38 cellular contexts compared by ENCODE assay signal in the genomic region with DNA sequence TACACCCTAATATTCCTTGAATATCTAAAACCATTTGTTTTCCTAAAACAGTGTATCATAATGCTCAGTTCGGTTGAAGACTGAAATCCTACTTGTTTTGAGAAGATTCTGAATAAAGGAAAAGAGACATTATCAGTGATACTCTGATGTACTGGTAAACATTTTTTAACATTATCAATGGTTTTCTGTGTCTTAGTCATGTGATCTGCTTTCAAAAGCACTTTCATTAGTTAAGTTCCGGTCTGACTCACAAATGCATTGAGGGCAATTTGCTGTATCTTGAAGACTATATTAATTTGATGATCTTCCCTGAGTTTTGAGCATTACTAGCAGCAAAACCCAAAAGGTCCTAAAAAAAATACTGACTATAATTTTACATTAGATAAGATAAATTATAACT.
"Had no signal": no experiment of that assay in that cellular context is flagged by ENCODE, and none has a peak within 500 bp of the region (broad histone marks: within the 10 kb centered on the region; RNA-seq: fewer than 3 reads in every experiment).

No MANE protein-coding gene starts in this region.

- FAIRE-seq: bronchial epithelial cell, TTC549 had no signal

- ATAC-seq: activated CD8-positive, alpha-beta T cell treated with anti-CD3 and anti-CD28 coated beads for 36 hours; activated naive CD8-positive, alpha-beta T cell treated with anti-CD3 and anti-CD28 coated beads, Interleukin-2, amount 50 U/mL, for 24 hours; activated T-cell treated with anti-CD3 and anti-CD28 coated beads, Interleukin-2, amount 50 U/mL, for 4 hours; activated T-cell treated with anti-CD3 and anti-CD28 coated beads, Interleukin-2, amount 50 U/mL, for 72 hours; activated T-helper 17 cell treated with anti-CD3 and anti-CD28 coated beads, Interleukin-2, amount 50 U/mL, for 72 hours had no signal

- H3K4me3 ChIP-seq: ascending aorta, cardiac muscle cell had no signal

- H3K4me1 ChIP-seq: ascending aorta had no signal

- H3K27ac ChIP-seq: ascending aorta, cardiac muscle cell, VCaP had no signal

- H3K27me3 ChIP-seq: ascending aorta, cardiac muscle cell had no signal

- H3K36me3 Mint-ChIP-seq: activated CD4-positive, alpha-beta memory T cell treated with anti-CD3 and anti-CD28 coated beads for 36 hours; activated naive CD8-positive, alpha-beta T cell; activated naive CD8-positive, alpha-beta T cell treated with anti-CD3 and anti-CD28 coated beads, Interleukin-2, amount 10 ng/mL, durations not matched to agents 7 days and 5 days had no signal

- DNase-seq: activated B cell treated with CpG ODN at 0.5 μM for 24 hours; activated CD4-positive, alpha-beta memory T cell treated with anti-CD3 and anti-CD28 coated beads for 36 hours; activated CD4-positive, alpha-beta T cell treated with anti-CD3 and anti-CD28 coated beads for 4 hours; activated CD4-positive, alpha-beta T cell treated with anti-CD3 and anti-CD28 coated beads, Interleukin-2, amount 10 ng/mL, durations not matched to agents 24 days and 14 days; activated CD4-positive, alpha-beta T cell treated with anti-CD3 and anti-CD28 coated beads, Interleukin-2, amount 50 U/mL, for 1 hour; activated CD4-positive, alpha-beta T cell treated with anti-CD3 and anti-CD28 coated beads, Interleukin-2, amount 50 U/mL, for 4 hours; activated CD4-positive, CD25-positive, alpha-beta regulatory T cell treated with anti-CD3 and anti-CD28 coated beads, Interleukin-2, amount 50 U/mL, for 72 hours; activated CD8-positive, alpha-beta memory T cell treated with anti-CD3 and anti-CD28 coated beads, Interleukin-2, amount 50 U/mL, for 4 hours; activated CD8-positive, alpha-beta T cell treated with anti-CD3 and anti-CD28 coated beads for 36 hours; activated effector memory CD4-positive, alpha-beta T cell treated with anti-CD3 and anti-CD28 coated beads, Interleukin-2, amount 50 U/mL, for 16 hours; activated gamma-delta T cell treated with Interleukin-2 at 50 U/mL for 16 hours; activated naive CD4-positive, alpha-beta T cell; activated naive CD4-positive, alpha-beta T cell treated with anti-CD3 and anti-CD28 coated beads for 36 hours; activated naive CD4-positive, alpha-beta T cell treated with anti-CD3 and anti-CD28 coated beads, Interleukin-2, amount 50 U/mL, for 16 hours; activated naive CD8-positive, alpha-beta T cell treated with anti-CD3 and anti-CD28 coated beads, Interleukin-2, amount 10 ng/mL, durations not matched to agents 7 days and 5 days; activated naive CD8-positive, alpha-beta T cell treated with anti-CD3 and anti-CD28 coated beads, Interleukin-2, amount 50 U/mL, for 24 hours; activated T-cell treated with anti-CD3 and anti-CD28 coated beads for 4 hours; activated T-cell treated with anti-CD3 and anti-CD28 coated beads, Interleukin-2, amount 50 U/mL, for 1 hour; activated T-cell treated with anti-CD3 and anti-CD28 coated beads, Interleukin-2, amount 50 U/mL, for 4 hours; activated T-cell treated with anti-CD3 and anti-CD28 coated beads, Interleukin-2, amount 50 U/mL, for 72 hours; amygdala; anterior cingulate cortex; caudate nucleus; cerebellar nuclear complex; T-helper 1 cell; T-helper 2 cell; T-helper 9 cell had no signal

- H3K27ac Mint-ChIP-seq: activated B cell treated with CpG ODN at 0.5 μM for 24 hours; activated CD4-positive, alpha-beta memory T cell treated with anti-CD3 and anti-CD28 coated beads for 36 hours; activated CD4-positive, alpha-beta T cell treated with anti-CD3 and anti-CD28 coated beads, Interleukin-2, amount 10 ng/mL, durations not matched to agents 24 days and 14 days; activated CD8-positive, alpha-beta T cell treated with anti-CD3 and anti-CD28 coated beads for 36 hours; activated naive CD4-positive, alpha-beta T cell treated with anti-CD3 and anti-CD28 coated beads for 36 hours; activated naive CD8-positive, alpha-beta T cell; activated naive CD8-positive, alpha-beta T cell treated with anti-CD3 and anti-CD28 coated beads, Interleukin-2, amount 10 ng/mL, durations not matched to agents 7 days and 5 days; activated naive CD8-positive, alpha-beta T cell treated with anti-CD3 and anti-CD28 coated beads, Interleukin-2, amount 50 U/mL, for 24 hours; activated T-cell treated with anti-CD3 and anti-CD28 coated beads, Interleukin-2, amount 50 U/mL, for 72 hours; activated T-helper 1 cell treated with anti-CD3 and anti-CD28 coated beads, Interleukin-12 subunit alpha, Interleukin-12 subunit beta, Interleukin-2, Interleukin-4 antibody, amounts not matched to agents 30 ng/mL and 10 ng/mL and 1 ng/mL, durations not matched to agents 14 hours and 24 hours and 36 hours; activated T-helper 17 cell treated with anti-CD3 and anti-CD28 coated beads, Interleukin-2, amount 50 U/mL, for 72 hours; brain; T-helper 1 cell treated with Interleukin-12 subunit alpha and Interleukin-12 subunit beta and Interleukin-4 antibody, amounts not matched to agents 30 μg/mL and 1 μg/mL, for 36 hours; T-helper 2 cell treated with Interferon-gamma antibody and Interleukin-4, amounts not matched to agents 5 μg/mL and 100 μg/mL, for 36 hours had no signal

- H3K36me3 ChIP-seq: ascending aorta, cardiac muscle cell had no signal
